9 cellular contexts compared by ENCODE assay signal in the genomic region with DNA sequence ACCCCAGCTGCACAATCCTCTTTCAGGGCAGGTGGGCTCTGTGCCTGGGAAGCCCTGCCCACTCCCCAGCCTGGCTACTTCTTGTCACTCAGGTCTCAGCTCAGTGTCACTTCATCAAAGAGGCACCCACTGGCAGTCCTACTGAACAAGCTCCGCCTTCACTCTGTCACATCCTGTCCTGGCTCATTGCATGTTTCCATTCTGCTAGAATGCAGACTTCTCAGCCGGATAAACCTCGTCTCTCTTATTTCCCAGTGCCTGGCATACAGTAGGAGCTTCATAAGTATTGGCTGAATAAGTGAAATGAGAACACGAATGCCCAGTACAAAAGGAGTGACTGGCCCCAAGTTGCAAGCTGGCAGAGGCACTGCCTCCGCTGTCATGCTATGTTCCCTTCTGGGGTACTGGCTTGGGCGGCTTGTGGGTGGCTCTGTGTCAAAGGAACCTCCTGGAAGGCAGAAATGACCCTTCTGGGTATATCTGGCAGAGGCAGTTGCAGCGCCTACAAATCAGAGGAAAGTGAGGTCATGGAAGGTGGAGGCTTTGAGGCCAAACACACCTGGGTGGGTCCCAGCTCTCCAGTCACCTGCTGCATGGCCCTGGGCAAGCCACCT.
DNase-seq lines count a peak whose midpoint lies in the region; TF ChIP-seq lines count a peak whose summit lies in the region.
"Had no signal": no experiment of that assay in that cellular context is flagged by ENCODE, and none has a peak within 500 bp of the region (broad histone marks: within the 10 kb centered on the region; RNA-seq: fewer than 3 reads in every experiment).

No MANE protein-coding gene starts in this region.

- no peak overlapping the region for H4K8ac ChIP-seq in mesenchymal stem cell (ENCODE audit: low read length)

- H2BK15ac ChIP-seq in mesenchymal stem cell (ENCODE audit: low read depth, poor library complexity, severe bottlenecking), result no peak overlapping the region

- H3K36me3 Mint-ChIP-seq in activated naive CD4-positive, alpha-beta T cell treated with anti-CD3 and anti-CD28 coated beads for 36 hours (ENCODE audit: low read depth), result no peaks in the 10 kb centered on the region
- H3K36me3 Mint-ChIP-seq in brain (no peaks in the 10 kb centered on the region), mesothelial cell of epicardium (no peaks in the 10 kb centered on the region), type B pancreatic cell (no peaks in the 10 kb centered on the region)

- no peak overlapping the region for H2AK5ac ChIP-seq in mesenchymal stem cell (ENCODE audit: low read length, severe bottlenecking)

- no peak overlapping the region for H2AFZ ChIP-seq in mesenchymal stem cell (ENCODE audit: low read depth, low read length)

- CTCF ChIA-PET in activated naive CD4-positive, alpha-beta T cell treated with anti-CD3 and anti-CD28 coated beads for 36 hours (lab: Charles Lee), result no interaction called here

- DNase-seq in activated naive CD4-positive, alpha-beta T cell treated with anti-CD3 and anti-CD28 coated beads for 36 hours, result peak; percentile 58
- DNase-seq in activated naive CD4-positive, alpha-beta T cell treated with Interleukin-2 at 50 U/mL for 16 hours, result no peak
- no peak for DNase-seq in mesothelial cell of epicardium (ENCODE audit: low spot score in 2 of 2, unreplicated experiment in 2 of 2)
- no peak for DNase-seq in type B pancreatic cell (ENCODE audit: extremely low spot score, unreplicated experiment)
- no peak for DNase-seq in DMS53 (lab: John Stamatoyannopoulos, UW)
- no peak for DNase-seq in mesenchymal stem cell
- no peak for DNase-seq in SKM-1 (lab: John Stamatoyannopoulos, UW; ENCODE audit: unreplicated experiment)
- DNase-seq: KG1 had no signal

- no peak overlapping the region for H2BK5ac ChIP-seq in mesenchymal stem cell (ENCODE audit: low read depth, low read length, poor library complexity, severe bottlenecking)

- H3K4ac ChIP-seq in mesenchymal stem cell (ENCODE audit: low read depth in 1 of 2, low read length in 2 of 2), result no peak overlapping the region

- intact Hi-C loops in activated naive CD4-positive, alpha-beta T cell treated with anti-CD3 and anti-CD28 coated beads for 36 hours (cut with micrococcal nuclease), result no loop called here

- H2BK12ac ChIP-seq in mesenchymal stem cell (ENCODE audit: low read length in 2 of 2), result no peak overlapping the region

- TF ChIP-seq CTCF in brain (conservative IDR thresholded peaks at IDR 0.05), result no peak
- no peak for TF ChIP-seq CTCF in mesothelial cell of epicardium (IDR thresholded peaks at IDR 0.05; ENCODE audit: unreplicated experiment)
- TF ChIP-seq CTCF in type B pancreatic cell (conservative IDR thresholded peaks at IDR 0.05), result no peak

- H3K4me3 ChIP-seq in mesenchymal stem cell (ENCODE audit: insufficient read depth in 1 of 2, low read depth in 1 of 2, low read length in 2 of 2), result no peak overlapping the region

- H2BK120ac ChIP-seq in mesenchymal stem cell (ENCODE audit: low read depth, low read length), result no peak overlapping the region

- H3K27ac Mint-ChIP-seq in activated naive CD4-positive, alpha-beta T cell treated with anti-CD3 and anti-CD28 coated beads for 36 hours, result peak overlapping the region; percentile 15
- H3K27ac Mint-ChIP-seq in brain, result peak overlapping the region; percentile 58 to 88 (median 63)
- peak overlapping the region; percentile 65 for H3K27ac Mint-ChIP-seq in mesothelial cell of epicardium
- H3K27ac Mint-ChIP-seq in type B pancreatic cell, result peak overlapping the region; percentile 80

- H3K79me1 ChIP-seq in mesenchymal stem cell (replicated peaks; ENCODE audit: low read length, poor library complexity, severe bottlenecking), result no peaks in the 10 kb centered on the region

- H3K9me3 ChIP-seq in mesenchymal stem cell (ENCODE audit: control insufficient read depth, low read length), result no peaks in the 10 kb centered on the region

- peaks cover 0 to 73% of the 10 kb centered on the region in 2 experiments for H3K27me3 ChIP-seq in mesenchymal stem cell (ENCODE audit: control insufficient read depth in 1 of 2, insufficient read depth in 1 of 2, low read length in 2 of 2)

- no peak overlapping the region for H3K23ac ChIP-seq in mesenchymal stem cell (ENCODE audit: low read length in 2 of 2)

- H4K91ac ChIP-seq in mesenchymal stem cell (ENCODE audit: low read length), result no peak overlapping the region

- no peaks in the 10 kb centered on the region for H3K4me1 ChIP-seq in mesenchymal stem cell (ENCODE audit: control insufficient read depth, insufficient read depth, low read depth, low read length)

- H3K18ac ChIP-seq in mesenchymal stem cell (ENCODE audit: low read depth in 1 of 2, low read length in 2 of 2), result no peak overlapping the region

- H3K9me3 Mint-ChIP-seq in activated naive CD4-positive, alpha-beta T cell treated with anti-CD3 and anti-CD28 coated beads for 36 hours, result no peaks in the 10 kb centered on the region
- H3K9me3 Mint-ChIP-seq in brain (no peaks in the 10 kb centered on the region), mesothelial cell of epicardium (no peaks in the 10 kb centered on the region), type B pancreatic cell (no peaks in the 10 kb centered on the region)

- no peaks in the 10 kb centered on the region for H3K27me3 Mint-ChIP-seq in activated naive CD4-positive, alpha-beta T cell treated with anti-CD3 and anti-CD28 coated beads for 36 hours (ENCODE audit: low read depth)
- H3K27me3 Mint-ChIP-seq in brain (peaks cover 3% of the 10 kb centered on the region), mesothelial cell of epicardium (ENCODE audit: low read depth) (no peaks in the 10 kb centered on the region), type B pancreatic cell (peaks cover 7% of the 10 kb centered on the region)

- H3K14ac ChIP-seq in mesenchymal stem cell (ENCODE audit: low read length in 2 of 2), result no peak overlapping the region

- no peaks in the 10 kb centered on the region for H3K36me3 ChIP-seq in mesenchymal stem cell (ENCODE audit: control insufficient read depth in 1 of 2, insufficient read depth in 2 of 2, low read depth in 1 of 2, low read length in 2 of 2)

- no peak overlapping the region for H3K4me2 ChIP-seq in mesenchymal stem cell (ENCODE audit: low read length, poor library complexity, severe bottlenecking)

- 76% methylated on average over 7 of the region's 7 CpGs for WGBS in mesenchymal stem cell

- no peak overlapping the region for H3K9ac ChIP-seq in mesenchymal stem cell (ENCODE audit: low read length)

- no peak overlapping the region for H3K4me3 Mint-ChIP-seq in activated naive CD4-positive, alpha-beta T cell treated with anti-CD3 and anti-CD28 coated beads for 36 hours
- H3K4me3 Mint-ChIP-seq in brain (peak overlapping the region in 1 of 5 experiments; percentile 14), mesothelial cell of epicardium (no peak overlapping the region), type B pancreatic cell (no peak overlapping the region)

- H3K4me1 Mint-ChIP-seq in activated naive CD4-positive, alpha-beta T cell treated with anti-CD3 and anti-CD28 coated beads for 36 hours (ENCODE audit: low read depth), result peaks cover 6% of the 10 kb centered on the region
- H3K4me1 Mint-ChIP-seq in brain (peaks cover 77% of the 10 kb centered on the region), mesothelial cell of epicardium (peaks cover 48% of the 10 kb centered on the region), type B pancreatic cell (ENCODE audit: unreplicated experiment) (peaks cover 30% of the 10 kb centered on the region)

- H3K27ac ChIP-seq in mesenchymal stem cell (ENCODE audit: low read length, poor library complexity, severe bottlenecking), result no peak overlapping the region

Comparison
In these comparisons a context has a peak if more than half of its experiments do, and no peak if none do; other contexts are left out.
1. H3K27ac Mint-ChIP-seq: peak in every context shown above with its lines; median percentile 80 in type B pancreatic cell; 65 in mesothelial cell of epicardium; 63 in brain; 15 in activated naive CD4-positive, alpha-beta T cell treated with anti-CD3 and anti-CD28 coated beads for 36 hours.